In genomic region chr19:58279042-58279924, GRCh38 we compare ENCODE assay signal across 8 cellular contexts. TPM values are rescaled to one million over a fixed set of nuclear protein-coding genes. Genes with fewer than 3 reads are reported as not detected.
A peak's percentile ranks its signal among the peaks of the same experiment; 100 is the strongest.
DNase-seq lines count a peak whose midpoint lies in the region; ATAC-seq and TF ChIP-seq lines count a peak whose summit lies in the region.

No MANE protein-coding gene starts in this region.

- peak; percentile 31 for ATAC-seq in HG03571 (IDR thresholded peaks at IDR 0.05; ENCODE audit: unreplicated experiment)
- ATAC-seq in Right ventricle myocardium superior (ENCODE audit: poor library complexity) = peak; percentile 76
- ATAC-seq in thoracic aorta (ENCODE audit: insufficient number of reproducible peaks, low FRiP score, low read depth) = no peak

- H3K4me1 ChIP-seq in osteoblast (ENCODE audit: insufficient read depth, low read length) (peaks cover 21% of the 10 kb centered on the region), thoracic aorta (ENCODE audit: control insufficient read depth in 1 of 2, low read depth in 2 of 2) (peaks cover 4 to 18% of the 10 kb centered on the region in 2 donors)

- peak overlapping the region; percentile 95 for H3K27ac ChIP-seq in osteoblast (ENCODE audit: low read depth, low read length)
- peak overlapping the region; percentile 80 to 86 for H3K27ac ChIP-seq in thoracic aorta

- H4K20me1 ChIP-seq in osteoblast (ENCODE audit: insufficient read depth, low read length) = peaks cover 28% of the 10 kb centered on the region

- H3K27me3 ChIP-seq in osteoblast (ENCODE audit: insufficient read depth, low read length) (no peaks in the 10 kb centered on the region), thoracic aorta (replicated peaks; ENCODE audit: insufficient read depth) (no peaks in the 10 kb centered on the region)

- POLR2A ChIA-PET in AG04449 (lab: Yijun Ruan, JAX) = interaction anchor here (0.7 to 1.5 kb wide), 5 partner anchors 15 to 240 kb away, joined by 3 to 6 read pairs (median 3); partner anchors contain the start of genes ZBTB45, ZNF497 and ZNF544

- peak overlapping the region; percentile 85 for H3K4me2 ChIP-seq in osteoblast (ENCODE audit: insufficient read depth, low read length)

- intact Hi-C loops in Right ventricle myocardium superior (cut with DNase I) = no loop called here

- peaks cover 16% of the 10 kb centered on the region for H3K9me3 Mint-ChIP-seq in activated naive CD8-positive, alpha-beta T cell treated with anti-CD3 and anti-CD28 coated beads for 36 hours

- H3K79me2 ChIP-seq in osteoblast (ENCODE audit: insufficient read depth, low read length) = peaks cover 69% of the 10 kb centered on the region

- H3K4me1 Mint-ChIP-seq in activated naive CD8-positive, alpha-beta T cell treated with anti-CD3 and anti-CD28 coated beads for 36 hours = peaks cover 30% of the 10 kb centered on the region

- H2AFZ ChIP-seq in osteoblast (ENCODE audit: low read length) = peak overlapping the region; percentile 98

- H3K36me3 ChIP-seq in osteoblast (ENCODE audit: insufficient read depth, low read length) (peaks cover 18% of the 10 kb centered on the region), thoracic aorta (peaks cover 5% of the 10 kb centered on the region)

- CTCF ChIA-PET in AG04449 (lab: Yijun Ruan, JAX) = no interaction called here

- no peak for DNase-seq in AG04449 (ENCODE audit: low read depth, low spot score)
- DNase-seq in GM19240 (ENCODE audit: insufficient read length, low spot score) = peak; percentile 20
- peak; percentile 68 for DNase-seq in RPMI7951 (ENCODE audit: low read depth)
- DNase-seq in activated naive CD8-positive, alpha-beta T cell treated with anti-CD3 and anti-CD28 coated beads for 36 hours = peak; percentile 48
- DNase-seq in Right ventricle myocardium superior = peak; percentile 90
- DNase-seq in osteoblast (ENCODE audit: insufficient read length, low spot score, missing footprints) = peak; percentile 85
- DNase-seq in thoracic aorta (ENCODE audit: low spot score) = peak; percentile 40

- H3K4me3 ChIP-seq in AG04449 (ENCODE audit: low read depth, low read length) (peak overlapping the region; percentile 66), osteoblast (ENCODE audit: insufficient read depth, low read length) (peak overlapping the region; percentile 94), thoracic aorta (peak overlapping the region; percentile 85)

- H3K9me3 ChIP-seq in osteoblast (ENCODE audit: low read depth, low read length) = no peaks in the 10 kb centered on the region
- H3K9me3 ChIP-seq in thoracic aorta = peaks cover 11% of the 10 kb centered on the region

- TF ChIP-seq CTCF in AG04449 (IDR thresholded peaks at IDR 0.05; ENCODE audit: insufficient read depth, low read length, missing control alignments) = no peak
- no peak for TF ChIP-seq CTCF in osteoblast (IDR thresholded peaks at IDR 0.05; ENCODE audit: extremely low read depth, low read depth, low read length)
- TF ChIP-seq CTCF in thoracic aorta (IDR thresholded peaks at IDR 0.05) = no peak

- H3K27ac Mint-ChIP-seq in activated naive CD8-positive, alpha-beta T cell treated with anti-CD3 and anti-CD28 coated beads for 36 hours = peak overlapping the region; percentile 95

- H3K36me3 Mint-ChIP-seq in activated naive CD8-positive, alpha-beta T cell treated with anti-CD3 and anti-CD28 coated beads for 36 hours = peaks cover 74% of the 10 kb centered on the region

- peak overlapping the region; percentile 93 for H3K4me3 Mint-ChIP-seq in activated naive CD8-positive, alpha-beta T cell treated with anti-CD3 and anti-CD28 coated beads for 36 hours

- no peaks in the 10 kb centered on the region for H3K27me3 Mint-ChIP-seq in activated naive CD8-positive, alpha-beta T cell treated with anti-CD3 and anti-CD28 coated beads for 36 hours

RNA-seq across cellular contexts. Expression of gene ZNF8, which starts 0.5 kb away (rescaled TPM):
- 4.3 and 4.8 TPM in 2 replicates for total RNA-seq in RPMI7951 (2014; rRNA removed; shearing (Covaris generic))
- 1 to 10 TPM; 4.1 to 4.3 TPM for total RNA-seq in activated naive CD8-positive, alpha-beta T cell treated with anti-CD3 and anti-CD28 coated beads for 36 hours
- 4.6 TPM for total RNA-seq in Right ventricle myocardium superior
- 8.7 and 8.8 TPM in 2 replicates for total RNA-seq in osteoblast
- total RNA-seq in thoracic aorta = 10 to 100 TPM; 11.4 to 12.0 TPM

RNA-seq across cellular contexts. Expression of gene ERVK3-1, which starts 25.9 kb away (rescaled TPM):
- 68.7 and 76.6 TPM in 2 replicates for total RNA-seq in RPMI7951 (2014; rRNA removed; shearing (Covaris generic))
- total RNA-seq in activated naive CD8-positive, alpha-beta T cell treated with anti-CD3 and anti-CD28 coated beads for 36 hours = 10 to 100 TPM; 79.5 to 82.7 TPM
- total RNA-seq in Right ventricle myocardium superior (20.0 TPM), osteoblast (23.9 and 29.3 TPM in 2 replicates), thoracic aorta (10 to 100 TPM; 37.4 to 87.9 TPM)

RNA-seq across cellular contexts. Expression of gene ZSCAN22, which starts 47.5 kb away (rescaled TPM):
- total RNA-seq in RPMI7951 (2014; rRNA removed; shearing (Covaris generic)) = 2.9 and 4.1 TPM in 2 replicates
- total RNA-seq in activated naive CD8-positive, alpha-beta T cell treated with anti-CD3 and anti-CD28 coated beads for 36 hours = 1 to 10 TPM; 2.8 to 3.2 TPM
- total RNA-seq in Right ventricle myocardium superior (1.7 TPM), osteoblast (2.5 and 3.5 TPM in 2 replicates), thoracic aorta (1 to 10 TPM; 1.1 to 4.2 TPM)

RNA-seq across cellular contexts. Expression of gene ZNF544, which starts 50.6 kb away (rescaled TPM):
- 43.9 and 57.0 TPM in 2 replicates for total RNA-seq in RPMI7951 (2014; rRNA removed; shearing (Covaris generic))
- 10 to 100 TPM; 46.0 to 51.6 TPM for total RNA-seq in activated naive CD8-positive, alpha-beta T cell treated with anti-CD3 and anti-CD28 coated beads for 36 hours
- total RNA-seq in Right ventricle myocardium superior (24.9 TPM), osteoblast (22.1 and 32.9 TPM in 2 replicates), thoracic aorta (10 to 100 TPM; 23.8 to 25.6 TPM)
